ENCODE assay signal across 9 cellular contexts in the genomic region with DNA sequence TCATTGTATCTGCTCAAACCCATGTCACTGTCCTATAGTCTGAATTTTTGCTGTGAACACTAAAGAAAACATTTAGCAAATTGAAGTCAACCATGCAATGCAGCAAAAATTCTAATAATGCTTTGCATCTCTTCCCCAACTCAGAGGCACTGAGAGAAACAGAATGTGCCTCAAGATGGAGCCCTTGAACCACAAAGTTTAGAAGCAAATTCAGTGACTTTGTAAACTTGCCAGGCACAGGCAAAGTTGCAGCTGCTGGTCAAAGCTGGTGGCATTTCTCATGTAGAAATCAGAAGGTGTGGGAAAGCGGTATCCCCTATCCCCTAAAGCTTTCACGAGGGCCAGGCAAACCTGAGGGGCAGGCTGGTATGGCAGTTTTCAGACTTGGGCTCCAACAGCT.
DNase-seq lines count a peak whose midpoint lies in the region; ATAC-seq and TF ChIP-seq lines count a peak whose summit lies in the region.
"Had no signal": no experiment of that assay in that cellular context is flagged by ENCODE, and none has a peak within 500 bp of the region (broad histone marks: within the 10 kb centered on the region; RNA-seq: fewer than 3 reads in every experiment).

No MANE protein-coding gene starts in this region.

- no peak for ATAC-seq in HG03457 (IDR thresholded peaks at IDR 0.05; ENCODE audit: unreplicated experiment)
- ATAC-seq: K562 had no signal

- H3K4me3 ChIP-seq in ascending aorta: no peak overlapping the region
- H3K4me3 ChIP-seq: K562 had no signal

- no peaks in the 10 kb centered on the region for H3K36me3 ChIP-seq in ascending aorta

- no peaks in the 10 kb centered on the region for H3K4me1 ChIP-seq in ascending aorta

- no peaks in the 10 kb centered on the region for H3K27me3 ChIP-seq in ascending aorta

- intact Hi-C loops in ascending aorta (cut with DNase I): loop anchor here (2.0 to 10.0 kb wide), 3 partner anchors 185 to 532 kb away; no protein-coding TSS in a partner anchor

- peak in 2 of 3 experiments; percentile 30 to 65 for TF ChIP-seq CTCF in ascending aorta (IDR thresholded peaks at IDR 0.05)

- DNase-seq in DMS53 (lab: John Stamatoyannopoulos, UW) (peak; percentile 79), KBM-7 (peak; percentile 44), ascending aorta (ENCODE audit: low spot score in 2 of 2) (no peak), iPS-NIHi11 (ENCODE audit: low spot score) (peak; percentile 21), substantia nigra (lab: John Stamatoyannopoulos, UW) (peak in 27 of 49 donors; percentile 0 to 17 (median 1)), activated T-cell treated with anti-CD3 and anti-CD28 coated beads for 4 hours (no peak), retina (no peak)

- H3K27ac ChIP-seq in ascending aorta (no peak overlapping the region), substantia nigra (ENCODE audit: low read depth, low read length, poor library complexity, severe bottlenecking) (no peak overlapping the region)

- H3K9me3 ChIP-seq in ascending aorta: no peaks in the 10 kb centered on the region

- in situ Hi-C loops in KBM-7 (cut with MboI; ENCODE audit: low pct_unique_long_range_greater_than_20kb, low sequenced_read_pairs): no loop called here

Comparison
In these comparisons a context has a peak if more than half of its experiments do, and no peak if none do; other contexts are left out.
1. DNase-seq: peak in DMS53 (single experiment), KBM-7 (single experiment), iPS-NIHi11 (single experiment) and substantia nigra (27 of 49); none in ascending aorta (0 of 2), activated T-cell treated with anti-CD3 and anti-CD28 coated beads for 4 hours (single experiment) and retina (single experiment).